In the genomic region with DNA sequence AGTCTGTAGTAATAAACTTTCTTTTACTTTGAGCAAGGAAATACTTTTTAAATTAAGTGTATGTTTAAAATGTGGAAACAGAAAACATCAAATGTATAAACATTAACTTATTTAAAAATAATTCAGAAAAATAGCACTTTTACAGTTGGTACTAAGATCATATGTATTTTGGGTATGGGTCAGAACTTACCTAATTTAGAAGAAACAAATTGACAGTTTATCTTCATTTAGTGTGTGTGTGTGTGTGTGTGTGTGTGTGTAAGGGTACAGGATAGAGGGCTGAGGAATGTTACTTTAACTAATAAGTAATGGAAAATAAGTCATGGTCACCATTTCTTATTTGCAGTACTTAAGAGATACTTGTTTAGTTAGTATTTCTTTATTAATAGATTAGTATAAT, we compare ENCODE assay signal across 10 cellular contexts. TPM values are rescaled to one million over a fixed set of nuclear protein-coding genes. Genes with fewer than 3 reads are reported as not detected.
DNase-seq lines count a peak whose midpoint lies in the region; ATAC-seq and TF ChIP-seq lines count a peak whose summit lies in the region.
"Had no signal": no experiment of that assay in that cellular context is flagged by ENCODE, and none has a peak within 500 bp of the region (broad histone marks: within the 10 kb centered on the region; RNA-seq: fewer than 3 reads in every experiment).

No MANE protein-coding gene starts in this region.

- ATAC-seq in gastroesophageal sphincter: no peak
- ATAC-seq in HG03280 (IDR thresholded peaks at IDR 0.05; ENCODE audit: unreplicated experiment): no peak
- ATAC-seq: activated naive CD4-positive, alpha-beta T cell treated with anti-CD3 and anti-CD28 coated beads, Interleukin-2, amount 50 U/mL, for 72 hours had no signal

- peaks cover 4% of the 10 kb centered on the region for H3K9me3 Mint-ChIP-seq in endothelial cell (ENCODE audit: unreplicated experiment)
- H3K9me3 Mint-ChIP-seq: activated naive CD4-positive, alpha-beta T cell treated with anti-CD3 and anti-CD28 coated beads, Interleukin-2, amount 50 U/mL, for 72 hours had no signal

- TF ChIP-seq POLR2A in ovary (IDR thresholded peaks at IDR 0.05): no peak
- no peak for TF ChIP-seq POLR2A in gastroesophageal sphincter (IDR thresholded peaks at IDR 0.05)

- no peak overlapping the region for H3K27ac ChIP-seq in PC-9
- no peak overlapping the region for H3K27ac ChIP-seq in ovary
- no peak overlapping the region for H3K27ac ChIP-seq in gastroesophageal sphincter

- no peak for TF ChIP-seq EP300 in ovary (IDR thresholded peaks at IDR 0.05)
- TF ChIP-seq EP300 in gastroesophageal sphincter (IDR thresholded peaks at IDR 0.05): no peak

- H4K20me1 ChIP-seq in PC-9 (ENCODE audit: insufficient read depth): peaks cover 5% of the 10 kb centered on the region; the same call in 1 of the 2 replicates

- H3K4me1 ChIP-seq in PC-9 (replicated peaks; ENCODE audit: insufficient read depth) (peaks cover 40% of the 10 kb centered on the region), ovary (ENCODE audit: insufficient read depth) (peaks cover 3% of the 10 kb centered on the region), gastroesophageal sphincter (peaks cover 2 to 50% (median 11%) of the 10 kb centered on the region in 3 donors)

- H2AFZ ChIP-seq in PC-9: no peak overlapping the region

- H3K4me3 ChIP-seq in GM06990 (replicated peaks; ENCODE audit: low read depth, low read length) (peak overlapping the region; percentile 90), PC-9 (peak overlapping the region; percentile 66), ovary (peak overlapping the region; percentile 65), gastroesophageal sphincter (peak overlapping the region in 1 of 2 donors; percentile 81)

- intact Hi-C loops in PC-9 (cut with micrococcal nuclease; ENCODE audit: unreplicated experiment): no loop called here
- intact Hi-C loops in ovary (cut with DNase I): no loop called here

- peak overlapping the region; percentile 94 for H3K4me2 ChIP-seq in PC-9

- peak overlapping the region; percentile 36 for H3K27ac Mint-ChIP-seq in endothelial cell (ENCODE audit: unreplicated experiment)
- H3K27ac Mint-ChIP-seq: activated naive CD4-positive, alpha-beta T cell treated with anti-CD3 and anti-CD28 coated beads, Interleukin-2, amount 50 U/mL, for 72 hours had no signal

- H3K27me3 ChIP-seq in GM06990 (replicated peaks; ENCODE audit: control insufficient read depth, insufficient read depth, low read length) (no peaks in the 10 kb centered on the region), PC-9 (ENCODE audit: insufficient read depth, low read depth) (no peaks in the 10 kb centered on the region), ovary (no peaks in the 10 kb centered on the region), gastroesophageal sphincter (no peaks in the 10 kb centered on the region)

- H3K79me2 ChIP-seq in PC-9 (ENCODE audit: low read depth): peaks cover 91% of the 10 kb centered on the region

- H3K27me3 Mint-ChIP-seq in endothelial cell (ENCODE audit: unreplicated experiment): peaks cover 11% of the 10 kb centered on the region

- H3K9me2 ChIP-seq in PC-9 (ENCODE audit: insufficient read depth): no peaks in the 10 kb centered on the region

- POLR2A ChIA-PET in PC-9 (lab: Charles Lee; ENCODE audit: unreplicated experiment): no interaction called here

- CTCF ChIA-PET in PC-9 (lab: Charles Lee): no interaction called here

- TF ChIP-seq CTCF in GM06990 (IDR thresholded peaks at IDR 0.05; ENCODE audit: insufficient read depth, low read length, poor library complexity, severe bottlenecking) (no peak), PC-9 (conservative IDR thresholded peaks at IDR 0.05) (no peak), endothelial cell (IDR thresholded peaks at IDR 0.05; ENCODE audit: unreplicated experiment) (no peak), ovary (IDR thresholded peaks at IDR 0.05) (no peak), gastroesophageal sphincter (IDR thresholded peaks at IDR 0.05) (no peak)

- no peak for DNase-seq in GM06990 (ENCODE audit: extremely low read depth, insufficient read length)
- DNase-seq in PC-9: no peak
- DNase-seq in endothelial cell (ENCODE audit: low spot score): no peak
- no peak for DNase-seq in ovary
- no peak for DNase-seq in NCI-H510A (lab: John Stamatoyannopoulos, UW)
- DNase-seq in T1000 (lab: John Stamatoyannopoulos, UW): no peak
- DNase-seq: HCEC 1CT had no signal

- H3K4me1 Mint-ChIP-seq in endothelial cell (ENCODE audit: unreplicated experiment): peaks cover 38% of the 10 kb centered on the region

- H3F3A ChIP-seq in PC-9 (ENCODE audit: insufficient read depth, low read depth): peaks cover 18% of the 10 kb centered on the region

- H3K36me3 ChIP-seq in GM06990 (ENCODE audit: control insufficient read depth, insufficient read depth, low read length) (no peaks in the 10 kb centered on the region), PC-9 (ENCODE audit: low read depth) (no peaks in the 10 kb centered on the region), ovary (no peaks in the 10 kb centered on the region), gastroesophageal sphincter (no peaks in the 10 kb centered on the region)

- H3K9me3 ChIP-seq in PC-9 (ENCODE audit: insufficient read depth, low read depth) (no peaks in the 10 kb centered on the region), ovary (no peaks in the 10 kb centered on the region), gastroesophageal sphincter (no peaks in the 10 kb centered on the region)

- H3K4me3 Mint-ChIP-seq in endothelial cell (ENCODE audit: unreplicated experiment): peak overlapping the region; percentile 82

- BruUV-seq in PC-9 (replicated peaks; lab: Mats Ljungman, UMichigan): no TSS peak

- peaks cover 8% of the 10 kb centered on the region for H3K36me3 Mint-ChIP-seq in endothelial cell (ENCODE audit: low read depth, unreplicated experiment)

RNA-seq across cellular contexts. Expression of a gene that starts 3.3 kb away (rescaled TPM):
- total RNA-seq in PC-9 (2021) (39.8 and 50.3 TPM in 2 replicates), endothelial cell (ENCODE audit: unreplicated experiment) (36.4 TPM), ovary (10 to 100 TPM; 25.9 to 59.9 (median 48.1) TPM), gastroesophageal sphincter (10 to 100 TPM; 42.5 to 62.4 (median 52.3) TPM)
- 10 to 100 TPM in 1 of 2 donors, 1 to 10 TPM in 1; 9.3 to 20.8 TPM for polyA plus RNA-seq in ovary
